Comparison of ENCODE assay signal across 8 cellular contexts in the genomic region with DNA sequence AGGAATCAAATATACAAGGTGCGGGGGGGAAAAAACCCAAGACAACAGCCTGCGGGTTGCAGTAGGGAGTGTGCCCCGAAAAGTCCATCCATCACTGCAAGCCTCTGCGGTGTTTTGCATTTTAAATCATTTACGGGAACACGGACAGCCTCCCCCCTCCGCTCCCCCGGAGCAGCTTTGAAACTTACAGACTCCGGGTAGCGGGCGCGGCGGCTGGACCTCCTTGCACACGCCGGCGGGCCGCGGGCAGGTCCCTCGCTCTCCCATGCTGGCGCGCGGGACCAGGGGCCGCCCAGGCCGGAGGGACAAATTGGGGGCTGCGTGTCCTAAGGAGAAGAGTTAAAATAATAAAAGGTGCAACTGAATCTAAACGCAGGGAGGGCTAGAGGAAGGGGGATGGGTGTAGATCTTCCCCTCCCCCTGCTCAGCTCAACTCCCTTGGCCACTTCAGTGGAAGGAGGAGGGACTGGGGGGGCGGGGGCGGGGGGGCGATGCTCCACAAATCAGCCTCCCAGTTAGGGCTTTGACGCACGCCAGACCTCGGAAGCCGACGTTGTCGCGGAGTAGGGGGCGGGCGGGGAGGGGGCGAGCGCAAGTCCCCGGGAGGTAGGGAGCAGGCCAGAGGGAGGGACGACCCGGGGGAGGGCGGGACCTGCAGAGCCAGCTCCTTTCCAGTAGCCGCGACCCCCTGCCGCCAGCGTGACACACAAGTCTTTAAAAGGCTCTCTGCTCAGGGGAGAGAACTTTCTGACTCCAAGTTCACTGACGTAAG. TPM values are rescaled to one million over a fixed set of nuclear protein-coding genes. Genes with fewer than 3 reads are reported as not detected.
DNase-seq lines count a peak whose midpoint lies in the region; ATAC-seq, FAIRE-seq and TF ChIP-seq lines count a peak whose summit lies in the region.

A gene (minus strand): TSS at position 349 of the 772 bp plus-strand sequence. CDS start 1,090 bp downstream, outside the sequence.

- no peaks in the 10 kb centered on the region for H3K79me2 ChIP-seq in MM.1S (ENCODE audit: low read length)

- ATAC-seq in stimulated activated effector memory CD8-positive, alpha-beta T cell treated with anti-CD3 and anti-CD28 coated beads, Interleukin-12 subunit alpha, Interleukin-12 subunit beta, amount 100 ng/mL, for 72 hours, result no peak
- ATAC-seq in HG03045 (IDR thresholded peaks at IDR 0.05; ENCODE audit: unreplicated experiment) (no peak), HG03139 (IDR thresholded peaks at IDR 0.05; ENCODE audit: unreplicated experiment) (no peak)

- H3K9me3 ChIP-seq in MM.1S (replicated peaks; ENCODE audit: insufficient read depth, low read length), result no peaks in the 10 kb centered on the region

- no peak within 1 kb of the TSS; the same call in 1 of the 2 replicates for H2AFZ ChIP-seq in MM.1S (ENCODE audit: low read length)

- H3K27ac Mint-ChIP-seq in stimulated activated effector memory CD8-positive, alpha-beta T cell treated with anti-CD3 and anti-CD28 coated beads, Interleukin-12 subunit alpha, Interleukin-12 subunit beta, amount 100 ng/mL, for 72 hours, result no peak within 1 kb of the TSS

- POLR2A ChIA-PET in BJ (lab: Charles Lee), result interaction anchor here (0.7 kb wide), 1 partner anchor 214 kb away, joined by 7 read pairs; no protein-coding TSS in a partner anchor

- H3K4me3 Mint-ChIP-seq in stimulated activated effector memory CD8-positive, alpha-beta T cell treated with anti-CD3 and anti-CD28 coated beads, Interleukin-12 subunit alpha, Interleukin-12 subunit beta, amount 100 ng/mL, for 72 hours, result peak within 1 kb of the TSS; percentile 25

- FAIRE-seq in bronchial epithelial cell (lab: Jason Lieb, UNC), result no peak

- CTCF ChIA-PET in BJ (lab: Yijun Ruan, JAX), result no interaction called here

- DNase-seq in BJ (ENCODE audit: low read depth) (no peak), MM.1S (peak; percentile 16), bronchial epithelial cell (ENCODE audit: low read depth) (no peak), kidney epithelial cell (ENCODE audit: low read depth) (peak; percentile 5)
- DNase-seq in stimulated activated effector memory CD8-positive, alpha-beta T cell treated with anti-CD3 and anti-CD28 coated beads, Interleukin-12 subunit alpha, Interleukin-12 subunit beta, amount 100 ng/mL, for 72 hours (ENCODE audit: low spot score in 2 of 2), result no peak
- no peak for DNase-seq in activated CD4-positive, alpha-beta T cell treated with anti-CD3 and anti-CD28 coated beads for 1 hour

- H3K36me3 ChIP-seq in BJ (ENCODE audit: control insufficient read depth, insufficient read depth, low read length) (no peaks in the 10 kb centered on the region), MM.1S (replicated peaks; ENCODE audit: insufficient read depth, low read length) (no peaks in the 10 kb centered on the region), bronchial epithelial cell (ENCODE audit: control insufficient read depth, insufficient read depth, low read length) (no peaks in the 10 kb centered on the region), kidney epithelial cell (ENCODE audit: control insufficient read depth, insufficient read depth, low read length) (no peaks in the 10 kb centered on the region)

- no peaks in the 10 kb centered on the region for H3F3A ChIP-seq in MM.1S (ENCODE audit: insufficient read depth, low read length)

- H3K27ac ChIP-seq in MM.1S (ENCODE audit: low read length), result no peak within 1 kb of the TSS

- H3K4me3 ChIP-seq in BJ (ENCODE audit: low read depth, low read length) (peak within 1 kb of the TSS; percentile 60), MM.1S (ENCODE audit: low read length) (peak within 1 kb of the TSS; percentile 43; the same call in 1 of the 2 replicates), bronchial epithelial cell (ENCODE audit: low read depth, low read length) (peak within 1 kb of the TSS; percentile 33), kidney epithelial cell (ENCODE audit: low read depth, low read length) (peak within 1 kb of the TSS; percentile 50)

- no peaks in the 10 kb centered on the region for H3K4me1 ChIP-seq in MM.1S (ENCODE audit: low read length)

- H4K20me1 ChIP-seq in MM.1S (ENCODE audit: insufficient read depth, low read length), result no peaks in the 10 kb centered on the region

- peak within 1 kb of the TSS; percentile 32; the same call in 1 of the 2 replicates for H3K4me2 ChIP-seq in MM.1S (ENCODE audit: low read depth, low read length)

- no peaks in the 10 kb centered on the region for H3K27me3 ChIP-seq in BJ (ENCODE audit: control insufficient read depth, insufficient read depth, low read length)
- H3K27me3 ChIP-seq in MM.1S (replicated peaks; ENCODE audit: insufficient read depth, low read length), result no peaks in the 10 kb centered on the region
- H3K27me3 ChIP-seq in bronchial epithelial cell (ENCODE audit: control insufficient read depth, insufficient read depth, low read length), result peaks cover 2% of the 10 kb centered on the region
- H3K27me3 ChIP-seq in kidney epithelial cell (ENCODE audit: control insufficient read depth, insufficient read depth, low read length), result peaks cover 11% of the 10 kb centered on the region

- no peaks in the 10 kb centered on the region for H3K36me3 Mint-ChIP-seq in stimulated activated effector memory CD8-positive, alpha-beta T cell treated with anti-CD3 and anti-CD28 coated beads, Interleukin-12 subunit alpha, Interleukin-12 subunit beta, amount 100 ng/mL, for 72 hours

- no peaks in the 10 kb centered on the region for H3K4me1 Mint-ChIP-seq in stimulated activated effector memory CD8-positive, alpha-beta T cell treated with anti-CD3 and anti-CD28 coated beads, Interleukin-12 subunit alpha, Interleukin-12 subunit beta, amount 100 ng/mL, for 72 hours

- H3K9ac ChIP-seq in MM.1S (ENCODE audit: low read length), result no peak within 1 kb of the TSS

- no peaks in the 10 kb centered on the region for H3K9me3 Mint-ChIP-seq in stimulated activated effector memory CD8-positive, alpha-beta T cell treated with anti-CD3 and anti-CD28 coated beads, Interleukin-12 subunit alpha, Interleukin-12 subunit beta, amount 100 ng/mL, for 72 hours

- TF ChIP-seq CTCF in BJ (IDR thresholded peaks at IDR 0.05; ENCODE audit: insufficient read depth, low read depth, low read length) (no peak), MM.1S (IDR thresholded peaks at IDR 0.05; ENCODE audit: low read length) (no peak), bronchial epithelial cell (IDR thresholded peaks at IDR 0.05; ENCODE audit: insufficient read depth, low read length, severe bottlenecking) (no peak), kidney epithelial cell (IDR thresholded peaks at IDR 0.05; ENCODE audit: insufficient read depth, low read length, poor library complexity, severe bottlenecking) (no peak)

- no peaks in the 10 kb centered on the region for H3K9me2 ChIP-seq in MM.1S (replicated peaks; ENCODE audit: insufficient read depth, low read length)

RNA-seq across cellular contexts. Expression of the gene that starts here (rescaled TPM):
- polyA plus RNA-seq in BJ (2011; rRNA removed), result 7.6 and 8.7 TPM in 2 replicates
- polyA minus RNA-seq in BJ (2011; rRNA and poly(A)+ RNA removed), result 3.3 and 4.3 TPM in 2 replicates
- total RNA-seq in bronchial epithelial cell (under 0.01 TPM in 1 of 2 replicates, not detected in the other), kidney epithelial cell (0.25 and 0.27 TPM in 2 replicates)

Comparison
In these comparisons a context has a peak if more than half of its experiments do, and no peak if none do; other contexts are left out.
1. Peak in DNase-seq and H3K4me3 ChIP-seq in kidney epithelial cell; RNA of the gene not detected or under 1 TPM.